ENCODE assay signal across 25 cellular contexts in the genomic region with DNA sequence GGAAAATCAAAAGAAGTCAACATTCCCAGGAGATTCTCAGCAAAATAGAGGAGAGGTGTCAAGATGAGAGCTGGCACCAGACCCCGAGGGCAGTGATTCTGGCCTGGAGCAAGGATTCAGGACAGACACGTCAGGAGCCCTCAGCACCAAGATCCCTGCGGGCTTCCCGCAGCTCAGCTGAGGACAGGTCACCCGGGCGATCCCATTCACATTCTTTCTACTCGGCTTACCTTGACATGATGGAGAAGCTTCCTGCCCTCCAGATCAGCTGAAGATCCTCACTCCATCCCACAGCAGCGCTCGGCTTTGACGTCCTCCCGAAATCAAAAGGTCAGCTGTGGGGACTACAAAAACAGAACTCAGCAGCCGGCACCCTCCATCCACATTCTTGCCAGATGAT.
DNase-seq lines count a peak whose midpoint lies in the region; ATAC-seq, FAIRE-seq and TF ChIP-seq lines count a peak whose summit lies in the region.
"Had no signal": no experiment of that assay in that cellular context is flagged by ENCODE, and none has a peak within 500 bp of the region (broad histone marks: within the 10 kb centered on the region; RNA-seq: fewer than 3 reads in every experiment).

No MANE protein-coding gene starts in this region.

- no peaks in the 10 kb centered on the region for H3K23me2 ChIP-seq in H9 (ENCODE audit: insufficient read length, low read depth, low read length, poor library complexity, severe bottlenecking)

- H4K91ac ChIP-seq in H9 (ENCODE audit: insufficient read length, low read depth, low read length) (no peak overlapping the region), trophoblast cell (ENCODE audit: low read depth, low read length) (no peak overlapping the region)

- H2BK120ac ChIP-seq in H9 (ENCODE audit: low read depth, low read length, poor library complexity, severe bottlenecking) = no peak overlapping the region
- no peak overlapping the region for H2BK120ac ChIP-seq in trophoblast cell (ENCODE audit: insufficient read depth, low read length, poor library complexity)

- H4K20me1 ChIP-seq in H9 (ENCODE audit: control insufficient read depth, insufficient read depth, insufficient read length) = no peaks in the 10 kb centered on the region

- H3K9me3 Mint-ChIP-seq in H9 = no peaks in the 10 kb centered on the region
- H3K9me3 Mint-ChIP-seq: CD4-positive, alpha-beta T cell; CD8-positive, alpha-beta memory T cell; GM23338 had no signal

- no peak overlapping the region for H4K5ac ChIP-seq in H9 (ENCODE audit: insufficient read length, low read depth, low read length)

- no peak for ATAC-seq in RWPE2 (ENCODE audit: low read depth)
- ATAC-seq in GM21528 (IDR thresholded peaks at IDR 0.05; ENCODE audit: low FRiP score, unreplicated experiment) = no peak
- ATAC-seq: A549, GM12878, GM23338 had no signal

- no peaks in the 10 kb centered on the region for H3K27me3 ChIP-seq in H9 (ENCODE audit: insufficient read depth, low read length)
- H3K27me3 ChIP-seq in RWPE2 (ENCODE audit: insufficient read depth, poor library complexity, severe bottlenecking) = no peaks in the 10 kb centered on the region
- no peaks in the 10 kb centered on the region for H3K27me3 ChIP-seq in trophoblast cell (ENCODE audit: insufficient read depth, low read length)
- H3K27me3 ChIP-seq: BE2C; BLaER1 treated with 17β-estradiol and CSF1 and Interleukin-3, amounts not matched to agents 10 nM and 100 nM had no signal

- no peaks in the 10 kb centered on the region; the same call in 1 of the 2 replicates for H3K27me3 Mint-ChIP-seq in H9 (ENCODE audit: low read depth)
- H3K27me3 Mint-ChIP-seq: CD4-positive, alpha-beta T cell; CD8-positive, alpha-beta memory T cell had no signal

- H3K27ac ChIP-seq in H9 (ENCODE audit: insufficient read length, low read depth, low read length) = no peak overlapping the region
- no peak overlapping the region for H3K27ac ChIP-seq in RWPE2 (ENCODE audit: poor library complexity, severe bottlenecking)
- H3K27ac ChIP-seq in trophoblast cell (ENCODE audit: low read depth, low read length) = no peak overlapping the region
- H3K27ac ChIP-seq in kidney (ENCODE audit: low read depth in 2 of 2, low read length in 2 of 2) = no peak overlapping the region
- H3K27ac ChIP-seq: A549; BLaER1 treated with 17β-estradiol and CSF1 and Interleukin-3, amounts not matched to agents 10 nM and 100 nM had no signal

- DNase-seq in H9 (no peak), RWPE2 (ENCODE audit: low spot score) (peak; percentile 27), trophoblast cell (peak; percentile 94 to 96), kidney (no peak), NCI-H526 (lab: John Stamatoyannopoulos, UW) (no peak)
- DNase-seq: 8988T; ACHN; AML-193; BE2C; CD4-positive, alpha-beta T cell; CD8-positive, alpha-beta memory T cell; DMS 273 treated with DMSO at 0.1 percent for 48 hours; DMS79; EL; GDM1; HFFc6 had no signal

- H3K4me2 ChIP-seq in H9 (ENCODE audit: insufficient read depth, insufficient read length, low read length) (no peak overlapping the region), trophoblast cell (ENCODE audit: low read length) (no peak overlapping the region)
- H3K4me2 ChIP-seq: A549; BLaER1 treated with 17β-estradiol and CSF1 and Interleukin-3, amounts not matched to agents 10 nM and 100 nM; GM23338 had no signal

- H3K9me3 ChIP-seq in H9 (ENCODE audit: control insufficient read depth, low read depth, low read length) (no peaks in the 10 kb centered on the region), RWPE2 (ENCODE audit: severe bottlenecking) (no peaks in the 10 kb centered on the region), trophoblast cell (ENCODE audit: insufficient read depth, low read depth, low read length) (no peaks in the 10 kb centered on the region), kidney (ENCODE audit: control insufficient read depth in 1 of 2, low read length in 2 of 2) (no peaks in the 10 kb centered on the region)
- H3K9me3 ChIP-seq: A549; BE2C; BLaER1 treated with 17β-estradiol and CSF1 and Interleukin-3, amounts not matched to agents 10 nM and 100 nM; HAP-1 had no signal

- H3K18ac ChIP-seq in H9 (ENCODE audit: insufficient read length, low read depth, low read length) (no peak overlapping the region), trophoblast cell (ENCODE audit: low read length) (no peak overlapping the region)

- H3K4me3 ChIP-seq in RWPE2 (ENCODE audit: severe bottlenecking) (no peak overlapping the region), trophoblast cell (ENCODE audit: low read depth, low read length) (no peak overlapping the region), kidney (ENCODE audit: low read length in 2 of 2) (no peak overlapping the region)
- H3K4me3 ChIP-seq: A549; BLaER1 treated with 17β-estradiol and CSF1 and Interleukin-3, amounts not matched to agents 10 nM and 100 nM; GM12878; GM23338; HAP-1 had no signal

- H2BK12ac ChIP-seq in H9 (ENCODE audit: insufficient read length, low read depth, low read length) (no peak overlapping the region), trophoblast cell (ENCODE audit: low read length) (no peak overlapping the region)

- H3K36me3 ChIP-seq in RWPE2 (ENCODE audit: low read depth) (peaks cover 69% of the 10 kb centered on the region), trophoblast cell (ENCODE audit: control insufficient read depth in 1 of 2, insufficient read depth in 2 of 2, low read length in 2 of 2) (peaks cover 40 to 51% of the 10 kb centered on the region in 2 experiments), kidney (ENCODE audit: control insufficient read depth in 1 of 2, insufficient read depth in 2 of 2, low read length in 2 of 2) (peaks cover 14 to 19% of the 10 kb centered on the region in 2 donors)
- H3K36me3 ChIP-seq: BE2C had no signal

- H3K14ac ChIP-seq in H9 (ENCODE audit: insufficient read depth, low read length) (no peak overlapping the region), trophoblast cell (ENCODE audit: low read length) (no peak overlapping the region)

- no peak overlapping the region for H2BK15ac ChIP-seq in H9 (ENCODE audit: low read depth, low read length)

- H3K27ac Mint-ChIP-seq in H9 = peak overlapping the region in 2 of 3 experiments; percentile 13 to 44; a peak in 2 of 7 replicates
- H3K27ac Mint-ChIP-seq: CD14-positive monocyte; CD4-positive, alpha-beta T cell; GM23338; HFFc6 had no signal

- no peak overlapping the region for H2AFZ ChIP-seq in H9 (ENCODE audit: low read length)
- H2AFZ ChIP-seq in trophoblast cell (ENCODE audit: insufficient read depth, low read length, poor library complexity) = no peak overlapping the region
- H2AFZ ChIP-seq: GM23338 had no signal

- H4K12ac ChIP-seq in trophoblast cell (ENCODE audit: low read depth, low read length) = no peak overlapping the region

- H2AK5ac ChIP-seq in H9 (ENCODE audit: insufficient read length, low read length) (no peak overlapping the region), trophoblast cell (ENCODE audit: low read length) (no peak overlapping the region)

- FAIRE-seq in kidney (lab: Jason Lieb, UNC) = no peak
- FAIRE-seq: A549, D721Med, GM12878, GM19239 had no signal

- H3K79me2 ChIP-seq in H9 (ENCODE audit: insufficient read depth, low read length) = no peaks in the 10 kb centered on the region
- H3K79me2 ChIP-seq in trophoblast cell (ENCODE audit: control insufficient read depth, insufficient read depth, low read length, poor library complexity) = no peaks in the 10 kb centered on the region

- H3K4ac ChIP-seq in H9 (ENCODE audit: low read depth, low read length) (no peak overlapping the region), trophoblast cell (ENCODE audit: low read depth, low read length) (no peak overlapping the region)

- no peak overlapping the region for H2BK20ac ChIP-seq in H9 (ENCODE audit: low read depth, low read length, poor library complexity, severe bottlenecking)

- no CpG with 5 or more reads among the region's 12 CpGs for WGBS in H9 (ENCODE audit: extremely low coverage, insufficient read length, low lambda C conversion rate)
- WGBS in trophoblast cell (ENCODE audit: extremely low coverage, insufficient coverage, insufficient read length) = no CpG with 5 or more reads among the region's 12 CpGs

- H3K9ac ChIP-seq in H9 (ENCODE audit: extremely low read depth, insufficient read length, low read length) (no peak overlapping the region), trophoblast cell (ENCODE audit: low read length) (no peak overlapping the region), kidney (ENCODE audit: low read length in 2 of 2) (no peak overlapping the region)
- H3K9ac ChIP-seq: BLaER1 treated with 17β-estradiol and CSF1 and Interleukin-3, amounts not matched to agents 10 nM and 100 nM had no signal

- TF ChIP-seq CTCF in H9 (conservative IDR thresholded peaks at IDR 0.05) = no peak
- no peak for TF ChIP-seq CTCF in RWPE2 (IDR thresholded peaks at IDR 0.05; ENCODE audit: poor library complexity, severe bottlenecking)
- TF ChIP-seq CTCF in kidney (IDR thresholded peaks at IDR 0.05; ENCODE audit: borderline replicate concordance, extremely low read depth, insufficient read depth) = no peak

- intact Hi-C loops in kidney (cut with DNase I) = no loop called here

- no peaks in the 10 kb centered on the region for H3K4me1 Mint-ChIP-seq in H9
- H3K4me1 Mint-ChIP-seq: CD14-positive monocyte, GM23338 had no signal

- H4K8ac ChIP-seq in H9 (replicated peaks; ENCODE audit: insufficient read length, low read depth, low read length) (no peak overlapping the region), trophoblast cell (ENCODE audit: low read depth, low read length) (no peak overlapping the region)

- H3K4me3 Mint-ChIP-seq in H9 = no peak overlapping the region
- H3K4me3 Mint-ChIP-seq: CD14-positive monocyte; CD4-positive, alpha-beta T cell; CD8-positive, alpha-beta memory T cell; GM23338; HFFc6 had no signal

- H3K36me3 Mint-ChIP-seq in H9 (ENCODE audit: insufficient read depth in 1 of 3, low read depth in 3 of 3) = peaks cover 23 to 65% (median 56%) of the 10 kb centered on the region in 3 experiments; a peak in 6 of 7 replicates
- H3K36me3 Mint-ChIP-seq: CD14-positive monocyte had no signal

- H2BK5ac ChIP-seq in H9 (ENCODE audit: insufficient read length, low read length) = no peak overlapping the region
- H2BK5ac ChIP-seq in trophoblast cell (ENCODE audit: low read depth, low read length, poor library complexity) = no peak overlapping the region

- no peaks in the 10 kb centered on the region for H3K79me1 ChIP-seq in H9 (ENCODE audit: insufficient read depth, low read depth, low read length, poor library complexity, severe bottlenecking)
- no peaks in the 10 kb centered on the region for H3K79me1 ChIP-seq in trophoblast cell (ENCODE audit: low read length)

- H3K23ac ChIP-seq in H9 (ENCODE audit: insufficient read length, low read depth, low read length) (no peak overlapping the region), trophoblast cell (ENCODE audit: low read length) (no peak overlapping the region)

- H3T11ph ChIP-seq in H9 (ENCODE audit: low read length) = no peak overlapping the region

- H3K56ac ChIP-seq in H9 (ENCODE audit: insufficient read length, low read depth, low read length) = no peak overlapping the region

- H3K4me1 ChIP-seq in H9 (ENCODE audit: insufficient read depth, low read length) (no peaks in the 10 kb centered on the region), RWPE2 (ENCODE audit: insufficient read depth, poor library complexity, severe bottlenecking) (no peaks in the 10 kb centered on the region), trophoblast cell (ENCODE audit: control insufficient read depth in 1 of 2, insufficient read depth in 2 of 2, low read length in 2 of 2) (no peaks in the 10 kb centered on the region), kidney (ENCODE audit: control insufficient read depth in 1 of 2, insufficient read depth in 1 of 2, low read depth in 1 of 2, low read length in 2 of 2) (no peaks in the 10 kb centered on the region)
- H3K4me1 ChIP-seq: A549, BE2C, HAP-1 had no signal

Comparison
In these comparisons a context has a peak if more than half of its experiments do, and no peak if none do; other contexts are left out.
1. DNase-seq: peak in RWPE2 (single experiment) and trophoblast cell (2 of 2); none in H9 (single experiment), kidney (single experiment) and NCI-H526 (0 of 2).